In genomic region chr11:81497202-81497804, GRCh38 we compare ENCODE assay signal across 8 cellular contexts.
A peak's percentile ranks its signal among the peaks of the same experiment; 100 is the strongest.
DNase-seq lines count a peak whose midpoint lies in the region; ATAC-seq and TF ChIP-seq lines count a peak whose summit lies in the region.

No MANE protein-coding gene starts in this region.

- no peaks in the 10 kb centered on the region for H3K27me3 ChIP-seq in Panc1 (ENCODE audit: control insufficient read depth, insufficient read depth, low read length)

- peak; percentile 51 for ATAC-seq in GM19025 (IDR thresholded peaks at IDR 0.05; ENCODE audit: low read depth, unreplicated experiment)
- peak; percentile 85 for ATAC-seq in HG03520 (IDR thresholded peaks at IDR 0.05; ENCODE audit: unreplicated experiment)
- ATAC-seq in Panc1: no peak
- peak; percentile 20 for ATAC-seq in esophagus mucosa

- CTCF ChIA-PET in Panc1 (lab: Charles Lee): no interaction called here

- POLR2A ChIA-PET in Panc1 (lab: Charles Lee): no interaction called here

- H3K36me3 ChIP-seq in Panc1 (ENCODE audit: control insufficient read depth, insufficient read depth, low read length): no peaks in the 10 kb centered on the region

- TF ChIP-seq CTCF in Panc1 (IDR thresholded peaks at IDR 0.05): peak; percentile 76; the same call in 1 of the 2 replicates

- no peaks in the 10 kb centered on the region for H3K9me3 ChIP-seq in Panc1 (ENCODE audit: control insufficient read depth, insufficient read depth, low read depth, low read length)

- no peaks in the 10 kb centered on the region for H3K4me1 ChIP-seq in Panc1 (ENCODE audit: control insufficient read depth, insufficient read depth, low read length)

- no TSS peak for BruUV-seq in Panc1 (replicated peaks; lab: Mats Ljungman, UMichigan)

- DNase-seq in NCI-H1092 treated with DMSO at 0.1 percent for 48 hours (lab: John Stamatoyannopoulos, UW): peak; percentile 31
- DNase-seq in NCI-H1092 (lab: John Stamatoyannopoulos, UW): no peak
- DNase-seq in Panc1 (ENCODE audit: low read depth, low spot score): peak; percentile 12
- peak; percentile 52 for DNase-seq in renal cortical epithelial cell (ENCODE audit: low read depth)
- DNase-seq in T1000 (lab: John Stamatoyannopoulos, UW): no peak

- in situ Hi-C loops in Panc1 (cut with HindIII; ENCODE audit: low pct_unique_long_range_greater_than_20kb, low sequenced_read_pairs): no loop called here

- no peak overlapping the region for H3K27ac ChIP-seq in Panc1 (ENCODE audit: low read length)

- intact Hi-C loops in Panc1 (cut with micrococcal nuclease; ENCODE audit: unreplicated experiment): no loop called here

- no peak overlapping the region for H3K4me3 ChIP-seq in Panc1 (ENCODE audit: low read depth in 2 of 2, low read length in 2 of 2)

Comparison
In these comparisons a context has a peak if more than half of its experiments do, and no peak if none do; other contexts are left out.
1. DNase-seq: peak in NCI-H1092 treated with DMSO at 0.1 percent for 48 hours (single experiment), Panc1 (single experiment) and renal cortical epithelial cell (single experiment); none in NCI-H1092 (single experiment) and T1000 (single experiment).